In genomic region chr2:221016551-221016950, GRCh38 we compare ENCODE assay signal across 8 cellular contexts.
"Had no signal": no experiment of that assay in that cellular context is flagged by ENCODE, and none has a peak within 500 bp of the region (broad histone marks: within the 10 kb centered on the region; RNA-seq: fewer than 3 reads in every experiment).

No MANE protein-coding gene starts in this region.

- H3K9me3 Mint-ChIP-seq: IgD-negative memory B cell had no signal

- H3K36me3 Mint-ChIP-seq: IgD-negative memory B cell had no signal

- DNase-seq: IMR-90, KBM-7, KG1 had no signal

- H3K27ac ChIP-seq: HL-60 had no signal

- H3K27me3 Mint-ChIP-seq: IgD-negative memory B cell had no signal

- ATAC-seq: HepG2, K562 had no signal

- H3K4me3 ChIP-seq: K562 had no signal

- H3K27ac Mint-ChIP-seq: IgD-negative memory B cell had no signal

- H3K4me3 Mint-ChIP-seq: IgD-negative memory B cell had no signal

- FAIRE-seq: HepG2, HTR-8/SVneo, K562 had no signal
